ENCODE assay signal across 13 cellular contexts in genomic region chr17:3678095-3678820, GRCh38. TPM values are rescaled to one million over a fixed set of nuclear protein-coding genes. Genes with fewer than 3 reads are reported as not detected.
DNase-seq lines count a peak whose midpoint lies in the region; ATAC-seq, FAIRE-seq and TF ChIP-seq lines count a peak whose summit lies in the region.
"Had no signal": no experiment of that assay in that cellular context is flagged by ENCODE, and none has a peak within 500 bp of the region (broad histone marks: within the 10 kb centered on the region; RNA-seq: fewer than 3 reads in every experiment).

No MANE protein-coding gene starts in this region.

- H3K9ac ChIP-seq in K562 (ENCODE audit: insufficient read depth in 1 of 2, low read depth in 2 of 2, low read length in 2 of 2) = peak overlapping the region in 1 of 2 experiments; percentile 45; a peak in 1 of 4 replicates

- no peaks in the 10 kb centered on the region for H3K9me3 ChIP-seq in K562 (replicated peaks; ENCODE audit: control insufficient read depth, insufficient read depth, low read depth, low read length)
- H3K9me3 ChIP-seq: Caco-2, thyroid gland had no signal

- DNase-seq in NCI-H82 (lab: John Stamatoyannopoulos, UW) (peak; percentile 52), NCI-H82 treated with DMSO at 0.1 percent for 48 hours (lab: John Stamatoyannopoulos, UW; ENCODE audit: unreplicated experiment) (no peak), K562 (ENCODE audit: extremely low read depth in 1 of 4, low spot score in 3 of 4) (no peak), posterior cingulate gyrus (peak in 9 of 10 donors; percentile 34 to 97 (median 85))
- DNase-seq in stimulated activated naive CD8-positive, alpha-beta T cell treated with anti-CD3 and anti-CD28 coated beads, Interleukin-15, Interleukin-2, amounts not matched to agents 100 U/mL and 50 U/mL, for 24 hours = no peak
- DNase-seq: activated CD4-positive, alpha-beta T cell treated with anti-CD3 and anti-CD28 coated beads for 1 hour; Caco-2; erythroblast; NCI-H1694 treated with DMSO at 0.1 percent for 48 hours; thyroid gland had no signal

- WGBS in K562 (ENCODE audit: insufficient coverage, low coverage, missing lambda C conversion rate) = 22% methylated on average over 13 of the region's 16 CpGs

- POLR2A ChIA-PET in K562 (lab: Yijun Ruan, JAX) = interaction anchor here (0.5 to 0.6 kb wide), 3 partner anchors 10 to 660 kb away, joined by 3 to 4 read pairs (median 3); partner anchors contain the start of gene EMC6

- no peak overlapping the region for H3K27ac ChIP-seq in K562 (ENCODE audit: extremely low read depth, low read depth, low read length)
- H3K27ac ChIP-seq: 22Rv1, thyroid gland had no signal

- no peaks in the 10 kb centered on the region for H3K36me3 ChIP-seq in K562 (ENCODE audit: control insufficient read depth, insufficient read depth, low read length)
- H3K36me3 ChIP-seq: thyroid gland had no signal

- ATAC-seq in K562 = no peak; the same call in none of the 3 replicates
- ATAC-seq in stimulated activated naive CD8-positive, alpha-beta T cell treated with anti-CD3 and anti-CD28 coated beads, Interleukin-15, Interleukin-2, amounts not matched to agents 100 U/mL and 50 U/mL, for 24 hours = no peak
- no peak for ATAC-seq in GM19455 (IDR thresholded peaks at IDR 0.05; ENCODE audit: unreplicated experiment)
- ATAC-seq: activated T-helper 17 cell treated with anti-CD3 and anti-CD28 coated beads, Interleukin-2, amount 50 U/mL, for 72 hours had no signal

- H3K4me2 ChIP-seq in K562 (ENCODE audit: insufficient read depth, low read length) = no peak overlapping the region

- no TSS peak for BruUV-seq in K562 (replicated peaks; lab: Mats Ljungman, UMichigan)

- no peak for TF ChIP-seq CTCF in K562 (IDR thresholded peaks at IDR 0.05 in 2 of 3, conservative IDR thresholded peaks at IDR 0.05 in 1 of 3; ENCODE audit: insufficient read depth in 2 of 3, low read depth in 1 of 3, low read length in 3 of 3)

- TF ChIP-seq POLR2A in K562 (conservative IDR thresholded peaks at IDR 0.05) = no peak

- TF ChIP-seq RAD21 in K562 (CRISPR knock-in tag; conservative IDR thresholded peaks at IDR 0.05 in 1 of 2, IDR thresholded peaks at IDR 0.05 in 1 of 2) = no peak

- no peak overlapping the region for H3K4me3 ChIP-seq in K562
- H3K4me3 ChIP-seq: thyroid gland had no signal

- peaks cover 0 to 23% of the 10 kb centered on the region in 2 experiments; a peak in 2 of 5 replicates for H3K4me1 ChIP-seq in K562 (replicated peaks in 1 of 2; ENCODE audit: control insufficient read depth in 2 of 2, insufficient read depth in 2 of 2, low read length in 2 of 2)
- H3K4me1 ChIP-seq: Caco-2, thyroid gland had no signal

- no peaks in the 10 kb centered on the region for H4K20me1 ChIP-seq in K562 (replicated peaks; ENCODE audit: control insufficient read depth, insufficient read depth, low read length)

- H3K27me3 ChIP-seq in K562 (ENCODE audit: control insufficient read depth in 2 of 2, insufficient read depth in 2 of 2, low read length in 2 of 2) = peaks cover 0 to 17% of the 10 kb centered on the region in 2 experiments; a peak in 3 of 5 replicates
- H3K27me3 ChIP-seq: thyroid gland had no signal

- no peak overlapping the region for H2AFZ ChIP-seq in K562 (ENCODE audit: low read depth, low read length)

- in situ Hi-C loops in K562 (cut with MboI) = no loop called here

- TF ChIP-seq EP300 in K562 (IDR thresholded peaks at IDR 0.05; ENCODE audit: low read length) = no peak

- CTCF ChIA-PET in K562 (lab: Yijun Ruan, JAX; ENCODE audit: low intra/inter-chr PET ratio) = no interaction called here

- no peak for FAIRE-seq in K562 (lab: Jason Lieb, UNC)

- intact Hi-C loops in K562 (cut with micrococcal nuclease) (no loop called here), posterior cingulate gyrus (cut with DNase I) (no loop called here)

- H3K9me1 ChIP-seq in K562 (ENCODE audit: control insufficient read depth, insufficient read depth, low read length) = no peaks in the 10 kb centered on the region

- no peaks in the 10 kb centered on the region for H3K79me2 ChIP-seq in K562 (ENCODE audit: control insufficient read depth, insufficient read depth, low read length)

RNA-seq across cellular contexts. Expression of gene EMC6, which starts 9.6 kb away (rescaled TPM):
- 4.0 and 10.0 TPM in 2 replicates for total RNA-seq in K562 (2011; cell fraction: chromatin; rRNA removed; ENCODE audit: low replicate concordance)
- 19.6 and 26.2 TPM in 2 replicates for total RNA-seq in K562 (2011; cell fraction: nucleolus; rRNA removed)
- 12.8 and 13.0 TPM in 2 replicates for total RNA-seq in K562 (2011; cell fraction: nucleoplasm; rRNA removed)
- total RNA-seq in K562 (2014; rRNA removed) (27.7 and 40.0 TPM in 2 replicates), K562 (2014; rRNA removed; fragmentation: Illumina TruSeq; extraction: Trizol) (17.6 and 18.8 TPM in 2 replicates), K562 (2015; rRNA removed; fragmentation: Illumina TruSeq; extraction: Trizol) (31.7 and 34.3 TPM in 2 replicates), K562 (2021) (57.3 and 57.8 TPM in 2 replicates)
- polyA plus RNA-seq in K562 (2011; rRNA removed) (22.8 and 24.3 TPM in 2 replicates), K562 (2014; fragmentation: Illumina TruSeq; extraction: Trizol) (24.9 and 28.6 TPM in 2 replicates), K562 (2014; fragmentation: Nextera tagmentation; extraction: Ambion mirVana) (1 to 10 TPM; 2.9 to 6.8 TPM), K562 (2014; rRNA removed) (136 and 159 TPM in 2 replicates)
- polyA plus RNA-seq in K562 (2011; cell fraction: cytosol; rRNA removed) = 57.6 and 175 TPM in 2 replicates
- 17.9 and 22.6 TPM in 2 replicates for polyA plus RNA-seq in K562 (2011; cell fraction: nucleus; rRNA removed)
- 36.5 and 40.8 TPM in 2 replicates for polyA plus RNA-seq in K562 (2012)
- 3.3 TPM in 2 replicates for polyA minus RNA-seq in K562 (2011; rRNA and poly(A)+ RNA removed)
- 19.3 and 19.9 TPM in 2 replicates for polyA minus RNA-seq in K562 (2011; cell fraction: cytosol; rRNA and poly(A)+ RNA removed)
- 6.3 and 8.0 TPM in 2 replicates for polyA minus RNA-seq in K562 (2011; cell fraction: nucleus; rRNA and poly(A)+ RNA removed)

RNA-seq across cellular contexts. Expression of gene TAX1BP3, which starts 9.9 kb away (rescaled TPM):
- total RNA-seq in K562 (2011; cell fraction: chromatin; rRNA removed; ENCODE audit: low replicate concordance) = 6.8 and 15.3 TPM in 2 replicates
- total RNA-seq in K562 (2011; cell fraction: nucleolus; rRNA removed) = 6.2 and 10.7 TPM in 2 replicates
- total RNA-seq in K562 (2011; cell fraction: nucleoplasm; rRNA removed) = 6.9 and 7.4 TPM in 2 replicates
- 10.9 and 17.5 TPM in 2 replicates for total RNA-seq in K562 (2014; rRNA removed)
- 4.1 and 4.4 TPM in 2 replicates for total RNA-seq in K562 (2014; rRNA removed; fragmentation: Illumina TruSeq; extraction: Trizol)
- total RNA-seq in K562 (2015; rRNA removed; fragmentation: Illumina TruSeq; extraction: Trizol) = 7.9 and 8.2 TPM in 2 replicates
- 14.5 and 15.4 TPM in 2 replicates for total RNA-seq in K562 (2021)
- 6.2 and 10.7 TPM in 2 replicates for polyA plus RNA-seq in K562 (2011; rRNA removed)
- 17.1 and 21.8 TPM in 2 replicates for polyA plus RNA-seq in K562 (2011; cell fraction: cytosol; rRNA removed)
- 9.7 and 10.7 TPM in 2 replicates for polyA plus RNA-seq in K562 (2011; cell fraction: nucleus; rRNA removed)
- 13.4 and 18.9 TPM in 2 replicates for polyA plus RNA-seq in K562 (2012)
- polyA plus RNA-seq in K562 (2014; fragmentation: Illumina TruSeq; extraction: Trizol) = 5.8 and 13.9 TPM in 2 replicates
- polyA plus RNA-seq in K562 (2014; fragmentation: Nextera tagmentation; extraction: Ambion mirVana) = 1 to 10 TPM in 1 of 2 experiments, under 1 TPM in 1; 0.99 to 2.5 TPM
- polyA plus RNA-seq in K562 (2014; rRNA removed) = 6.4 and 8.5 TPM in 2 replicates
- polyA minus RNA-seq in K562 (2011; rRNA and poly(A)+ RNA removed) = 4.4 and 4.6 TPM in 2 replicates
- 12.2 and 13.9 TPM in 2 replicates for polyA minus RNA-seq in K562 (2011; cell fraction: cytosol; rRNA and poly(A)+ RNA removed)
- polyA minus RNA-seq in K562 (2011; cell fraction: nucleus; rRNA and poly(A)+ RNA removed) = 3.5 and 5.0 TPM in 2 replicates

RNA-seq across cellular contexts. Expression of gene P2RX5, which starts 17.7 kb away (rescaled TPM):
- 3.7 and 10.0 TPM in 2 replicates for total RNA-seq in K562 (2011; cell fraction: chromatin; rRNA removed; ENCODE audit: low replicate concordance)
- total RNA-seq in K562 (2011; cell fraction: nucleolus; rRNA removed) = 4.3 and 7.7 TPM in 2 replicates
- total RNA-seq in K562 (2011; cell fraction: nucleoplasm; rRNA removed) = 2.3 and 4.7 TPM in 2 replicates
- total RNA-seq in K562 (2014; rRNA removed) (1.3 and 1.8 TPM in 2 replicates), K562 (2014; rRNA removed; fragmentation: Illumina TruSeq; extraction: Trizol) (0.35 and 1.5 TPM in 2 replicates), K562 (2015; rRNA removed; fragmentation: Illumina TruSeq; extraction: Trizol) (0.87 and 1.5 TPM in 2 replicates), K562 (2021) (1.6 and 1.8 TPM in 2 replicates)
- polyA plus RNA-seq in K562 (2011; rRNA removed) (2.7 and 4.0 TPM in 2 replicates), K562 (2014; fragmentation: Illumina TruSeq; extraction: Trizol) (1.1 and 1.6 TPM in 2 replicates), K562 (2014; fragmentation: Nextera tagmentation; extraction: Ambion mirVana) (under 1 TPM; 0.31 to 0.61 TPM), K562 (2014; rRNA removed) (0.49 and 1.2 TPM in 2 replicates)
- polyA plus RNA-seq in K562 (2011; cell fraction: cytosol; rRNA removed) = 2.2 and 4.5 TPM in 2 replicates
- polyA plus RNA-seq in K562 (2011; cell fraction: nucleus; rRNA removed) = 4.0 and 10.8 TPM in 2 replicates
- 2.0 and 2.1 TPM in 2 replicates for polyA plus RNA-seq in K562 (2012)
- 1.0 and 2.8 TPM in 2 replicates for polyA minus RNA-seq in K562 (2011; rRNA and poly(A)+ RNA removed)
- 3.1 and 4.7 TPM in 2 replicates for polyA minus RNA-seq in K562 (2011; cell fraction: cytosol; rRNA and poly(A)+ RNA removed)
- 1.8 and 3.2 TPM in 2 replicates for polyA minus RNA-seq in K562 (2011; cell fraction: nucleus; rRNA and poly(A)+ RNA removed)

RNA-seq across cellular contexts. Expression of gene CTNS, which starts 41.7 kb away (rescaled TPM):
- 9.1 and 19.9 TPM in 2 replicates for total RNA-seq in K562 (2011; cell fraction: chromatin; rRNA removed; ENCODE audit: low replicate concordance)
- total RNA-seq in K562 (2011; cell fraction: nucleolus; rRNA removed) = 15.8 and 19.3 TPM in 2 replicates
- 11.6 and 13.5 TPM in 2 replicates for total RNA-seq in K562 (2011; cell fraction: nucleoplasm; rRNA removed)
- total RNA-seq in K562 (2014; rRNA removed) = 4.8 and 5.6 TPM in 2 replicates
- total RNA-seq in K562 (2014; rRNA removed; fragmentation: Illumina TruSeq; extraction: Trizol) = 3.5 TPM in 2 replicates
- total RNA-seq in K562 (2015; rRNA removed; fragmentation: Illumina TruSeq; extraction: Trizol) = 4.9 and 5.8 TPM in 2 replicates
- 6.2 and 7.3 TPM in 2 replicates for total RNA-seq in K562 (2021)
- polyA plus RNA-seq in K562 (2011; rRNA removed) = 4.2 and 4.6 TPM in 2 replicates
- 5.2 and 8.5 TPM in 2 replicates for polyA plus RNA-seq in K562 (2011; cell fraction: cytosol; rRNA removed)
- polyA plus RNA-seq in K562 (2011; cell fraction: nucleus; rRNA removed) = 13.9 and 17.9 TPM in 2 replicates
- polyA plus RNA-seq in K562 (2012) = 6.4 and 12.1 TPM in 2 replicates
- polyA plus RNA-seq in K562 (2014; fragmentation: Illumina TruSeq; extraction: Trizol) = 6.7 and 7.8 TPM in 2 replicates
- polyA plus RNA-seq in K562 (2014; fragmentation: Nextera tagmentation; extraction: Ambion mirVana) = 1 to 10 TPM in 1 of 2 experiments, under 1 TPM in 1; 0.66 to 1.0 TPM
- polyA plus RNA-seq in K562 (2014; rRNA removed) = 6.0 and 8.4 TPM in 2 replicates
- 3.3 and 5.8 TPM in 2 replicates for polyA minus RNA-seq in K562 (2011; rRNA and poly(A)+ RNA removed)
- 2.8 and 3.9 TPM in 2 replicates for polyA minus RNA-seq in K562 (2011; cell fraction: cytosol; rRNA and poly(A)+ RNA removed)
- 3.4 and 4.1 TPM in 2 replicates for polyA minus RNA-seq in K562 (2011; cell fraction: nucleus; rRNA and poly(A)+ RNA removed)

RNA-seq across cellular contexts. Expression of gene SHPK, which starts 42.2 kb away (rescaled TPM):
- 13.0 and 29.8 TPM in 2 replicates for total RNA-seq in K562 (2011; cell fraction: chromatin; rRNA removed; ENCODE audit: low replicate concordance)
- total RNA-seq in K562 (2011; cell fraction: nucleolus; rRNA removed) = 18.3 and 19.6 TPM in 2 replicates
- total RNA-seq in K562 (2011; cell fraction: nucleoplasm; rRNA removed) = 12.8 and 15.2 TPM in 2 replicates
- 16.3 and 20.2 TPM in 2 replicates for total RNA-seq in K562 (2014; rRNA removed)
- total RNA-seq in K562 (2014; rRNA removed; fragmentation: Illumina TruSeq; extraction: Trizol) = 7.2 and 10.0 TPM in 2 replicates
- 11.8 and 12.3 TPM in 2 replicates for total RNA-seq in K562 (2015; rRNA removed; fragmentation: Illumina TruSeq; extraction: Trizol)
- 14.2 and 14.9 TPM in 2 replicates for total RNA-seq in K562 (2021)
- 12.6 and 13.1 TPM in 2 replicates for polyA plus RNA-seq in K562 (2011; rRNA removed)
- polyA plus RNA-seq in K562 (2011; cell fraction: cytosol; rRNA removed) = 17.7 and 23.1 TPM in 2 replicates
- 5.7 and 9.0 TPM in 2 replicates for polyA plus RNA-seq in K562 (2011; cell fraction: nucleus; rRNA removed)
- polyA plus RNA-seq in K562 (2012) = 9.8 and 10.4 TPM in 2 replicates
- 12.2 and 12.8 TPM in 2 replicates for polyA plus RNA-seq in K562 (2014; fragmentation: Illumina TruSeq; extraction: Trizol)
- 1 to 10 TPM; 2.5 to 2.6 TPM for polyA plus RNA-seq in K562 (2014; fragmentation: Nextera tagmentation; extraction: Ambion mirVana)
- 10.5 and 11.2 TPM in 2 replicates for polyA plus RNA-seq in K562 (2014; rRNA removed)
- 13.5 and 19.8 TPM in 2 replicates for polyA minus RNA-seq in K562 (2011; rRNA and poly(A)+ RNA removed)
- 15.0 and 15.7 TPM in 2 replicates for polyA minus RNA-seq in K562 (2011; cell fraction: cytosol; rRNA and poly(A)+ RNA removed)
- polyA minus RNA-seq in K562 (2011; cell fraction: nucleus; rRNA and poly(A)+ RNA removed) = 4.7 and 6.9 TPM in 2 replicates

Comparison
In these comparisons a context has a peak if more than half of its experiments do, and no peak if none do; other contexts are left out.
1. DNase-seq: peak in NCI-H82 (single experiment) and posterior cingulate gyrus (9 of 10); none in NCI-H82 treated with DMSO at 0.1 percent for 48 hours (single experiment), K562 (0 of 4) and stimulated activated naive CD8-positive, alpha-beta T cell treated with anti-CD3 and anti-CD28 coated beads, Interleukin-15, Interleukin-2, amounts not matched to agents 100 U/mL and 50 U/mL, for 24 hours (single experiment).